Comparison of ENCODE assay signal across 2 cellular contexts in the genomic region with DNA sequence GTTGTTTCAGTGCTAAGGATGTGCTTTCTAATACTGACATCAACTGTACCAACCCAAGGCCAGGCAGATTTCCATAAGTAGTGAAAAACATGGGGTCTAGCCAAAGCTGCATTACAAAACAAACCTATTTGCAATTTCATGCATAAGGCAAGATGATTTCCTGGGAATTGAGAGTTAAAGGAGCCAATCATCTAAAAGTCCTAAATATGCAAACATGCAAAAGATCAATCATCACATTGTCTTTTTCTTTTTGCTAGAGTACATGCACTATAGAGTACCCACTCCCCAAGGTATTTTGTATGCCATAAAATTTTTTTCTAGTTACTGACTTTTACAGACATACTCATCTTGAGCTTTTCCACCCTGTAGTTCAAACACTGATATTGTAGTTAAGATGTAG.
TF ChIP-seq lines count a peak whose summit lies in the region.

No MANE protein-coding gene starts in this region.

TF ChIP-seq in HepG2, 621 proteins besides CTCF, POLR2A, EP300 and RAD21:
- peak; percentile 87 for TF ChIP-seq RBM22 (optimal IDR thresholded peaks at IDR 0.05; ENCODE audit: low read length)
- TF ChIP-seq ZNF562 (CRISPR knock-in tag; IDR thresholded peaks at IDR 0.05; ENCODE audit: borderline replicate concordance): 0 out of 2 replicates have a peak, but pooled peaks have one; percentile 6
- TF ChIP-seq SRSF9 (IDR thresholded peaks at IDR 0.05; ENCODE audit: borderline replicate concordance, insufficient read depth, low read depth, low read length, poor library complexity, severe bottlenecking): no peak

TF ChIP-seq in SK-N-SH, 30 proteins besides CTCF, POLR2A, EP300 and RAD21:
- TF ChIP-seq TCF12 (IDR thresholded peaks at IDR 0.05) (no peak), SMC3 (IDR thresholded peaks at IDR 0.05; ENCODE audit: low read depth, low read length) (no peak), ZBTB33 (IDR thresholded peaks at IDR 0.05; ENCODE audit: borderline replicate concordance, low read depth) (no peak), CHD2 (IDR thresholded peaks at IDR 0.05; ENCODE audit: low read length, partially characterized antibody) (no peak), YY1 (IDR thresholded peaks at IDR 0.05; ENCODE audit: low read depth) (no peak), MEF2A (IDR thresholded peaks at IDR 0.05; ENCODE audit: borderline replicate concordance, low read depth) (no peak), NFIC (IDR thresholded peaks at IDR 0.05; ENCODE audit: borderline replicate concordance) (no peak)
